In genomic region chr20:12575352-12576095, GRCh38 we compare ENCODE assay signal across 14 cellular contexts.
A peak's percentile ranks its signal among the peaks of the same experiment; 100 is the strongest.
DNase-seq lines count a peak whose midpoint lies in the region; ATAC-seq, FAIRE-seq and TF ChIP-seq lines count a peak whose summit lies in the region.
"Had no signal": no experiment of that assay in that cellular context is flagged by ENCODE, and none has a peak within 500 bp of the region (broad histone marks: within the 10 kb centered on the region; RNA-seq: fewer than 3 reads in every experiment).

No MANE protein-coding gene starts in this region.

- TF ChIP-seq EP300 in HepG2 (IDR thresholded peaks at IDR 0.05; ENCODE audit: low read depth in 2 of 2, low read length in 2 of 2) = no peak
- TF ChIP-seq EP300 in HepG2 (CRISPR knock-in tag; IDR thresholded peaks at IDR 0.05; ENCODE audit: borderline replicate concordance) = no peak

- POLR2A ChIA-PET in HepG2 (lab: Yijun Ruan, JAX) = no interaction called here

- TF ChIP-seq CTCF in coronary artery (IDR thresholded peaks at IDR 0.05) = no peak
- TF ChIP-seq CTCF in HepG2 (CRISPR knock-in tag; IDR thresholded peaks at IDR 0.05) = no peak

- H3K4me1 ChIP-seq in HepG2 (ENCODE audit: insufficient read depth, low read length) = no peaks in the 10 kb centered on the region
- H3K4me1 ChIP-seq in small intestine (ENCODE audit: control insufficient read depth in 2 of 2, insufficient read depth in 1 of 2, low read depth in 1 of 2, low read length in 1 of 2) = peaks cover 0 to 3% of the 10 kb centered on the region in 2 donors

- ATAC-seq in HepG2 (no peak), HG03097 (IDR thresholded peaks at IDR 0.05; ENCODE audit: low FRiP score, unreplicated experiment) (no peak), GM18909 (IDR thresholded peaks at IDR 0.05; ENCODE audit: poor library complexity, unreplicated experiment) (no peak)

- H3K79me2 ChIP-seq in HepG2 (ENCODE audit: insufficient read depth, low read length) = no peaks in the 10 kb centered on the region

- H3K9me3 ChIP-seq in HepG2 (ENCODE audit: low read length) (no peaks in the 10 kb centered on the region), small intestine (ENCODE audit: control insufficient read depth, low read depth) (no peaks in the 10 kb centered on the region)

- TF ChIP-seq POLR2A in HepG2 (IDR thresholded peaks at IDR 0.05; ENCODE audit: insufficient read depth in 1 of 2, low read depth in 2 of 2, low read length in 2 of 2) = no peak

- H2AFZ ChIP-seq in HepG2 (ENCODE audit: low read length) = no peak overlapping the region
- H2AFZ ChIP-seq: GM23248, neural progenitor cell had no signal

- CTCF ChIA-PET in HepG2 (lab: Yijun Ruan, JAX; ENCODE audit: low intra/inter-chr PET ratio, low total read pairs) = no interaction called here

- intact Hi-C loops in HepG2 (cut with micrococcal nuclease; ENCODE audit: unreplicated experiment) = no loop called here

- FAIRE-seq in HepG2 (lab: Jason Lieb, UNC) = no peak
- FAIRE-seq in small intestine (lab: Jason Lieb, UNC) = no peak
- FAIRE-seq: urothelium cell line had no signal

- no peak overlapping the region for H3K4me2 ChIP-seq in HepG2 (ENCODE audit: low read depth, low read length)
- H3K4me2 ChIP-seq: neural progenitor cell had no signal

- H3K36me3 ChIP-seq in HepG2 (replicated peaks in 1 of 2; ENCODE audit: control insufficient read depth in 1 of 2, insufficient read depth in 2 of 2, low read length in 2 of 2) (no peaks in the 10 kb centered on the region), small intestine (ENCODE audit: control insufficient read depth in 2 of 2, insufficient read depth in 2 of 2, low read length in 2 of 2) (no peaks in the 10 kb centered on the region)
- H3K36me3 ChIP-seq: neural progenitor cell had no signal

- no peak for TF ChIP-seq RAD21 in HepG2 (CRISPR knock-in tag; IDR thresholded peaks at IDR 0.05)

- H3K27me3 ChIP-seq in HepG2 (ENCODE audit: control insufficient read depth in 1 of 2, insufficient read depth in 2 of 2, low read length in 2 of 2) (no peaks in the 10 kb centered on the region), small intestine (ENCODE audit: control insufficient read depth in 2 of 2, insufficient read depth in 2 of 2, low read length in 2 of 2) (no peaks in the 10 kb centered on the region)
- H3K27me3 ChIP-seq: neural progenitor cell had no signal

- BruUV-seq in HepG2 (replicated peaks; lab: Mats Ljungman, UMichigan) = no TSS peak

- in situ Hi-C loops in HepG2 (cut with HindIII; ENCODE audit: extremely low pct_ligation_motif_present, low pct_unique_long_range_greater_than_20kb) = loop anchor here (25.0 kb wide), 1 partner anchor 612 kb away; no protein-coding TSS in a partner anchor

- H3K4me3 ChIP-seq in coronary artery (no peak overlapping the region), HepG2 (replicated peaks in 1 of 3; ENCODE audit: insufficient read depth in 1 of 3, low read depth in 2 of 3, low read length in 3 of 3) (no peak overlapping the region), small intestine (ENCODE audit: low read depth in 1 of 2, low read length in 2 of 2) (no peak overlapping the region)
- H3K4me3 ChIP-seq: GM23248, neural progenitor cell had no signal

- DNase-seq in M059J (ENCODE audit: low read depth) (peak; percentile 7), coronary artery (ENCODE audit: low spot score) (peak; percentile 77), HepG2 (ENCODE audit: low spot score) (no peak), small intestine (peak; percentile 5), DMS 273 treated with DMSO at 0.1 percent for 48 hours (lab: John Stamatoyannopoulos, UW) (no peak), NCI-H1092 (lab: John Stamatoyannopoulos, UW) (no peak)
- DNase-seq: activated CD4-positive, CD25-positive, alpha-beta regulatory T cell treated with anti-CD3 and anti-CD28 coated beads, Interleukin-2, amount 50 U/mL, for 72 hours; effector CD4-positive, alpha-beta T cell; GM23248; KG1 had no signal

- peak overlapping the region in 1 of 2 donors; percentile 56 for H3K27ac ChIP-seq in coronary artery
- H3K27ac ChIP-seq in HepG2 (ENCODE audit: extremely low read length, insufficient read depth, low read length) = no peak overlapping the region
- peak overlapping the region in 1 of 2 donors; percentile 52 for H3K27ac ChIP-seq in small intestine (ENCODE audit: low read depth in 1 of 2, low read length in 1 of 2)
- H3K27ac ChIP-seq: GM23248, neural progenitor cell had no signal

- H4K20me1 ChIP-seq in HepG2 (ENCODE audit: insufficient read depth, low read length) = no peaks in the 10 kb centered on the region

- no peak overlapping the region for H3K9ac ChIP-seq in HepG2 (ENCODE audit: insufficient read depth, low read depth, low read length)
- H3K9ac ChIP-seq: GM23248, neural progenitor cell had no signal

- 0% methylated on average over 4 of the region's 4 CpGs for WGBS in HepG2 (ENCODE audit: low lambda C conversion rate)
- 52 to 67% (median 62%) methylated on average over 4 of the region's 4 CpGs for WGBS in small intestine, 3 donors

TF ChIP-seq in HepG2, 621 proteins besides CTCF, POLR2A, EP300 and RAD21:
- TF ChIP-seq ATF7 (IDR thresholded peaks at IDR 0.05) (peak; percentile 81), ATF7 (CRISPR knock-in tag; IDR thresholded peaks at IDR 0.05) (no peak), CC2D1A (CRISPR knock-in tag; IDR thresholded peaks at IDR 0.05) (no peak)

Comparison
In these comparisons a context has a peak if more than half of its experiments do, and no peak if none do; other contexts are left out.
1. DNase-seq: peak in M059J (single experiment), coronary artery (single experiment) and small intestine (single experiment); none in HepG2 (single experiment), DMS 273 treated with DMSO at 0.1 percent for 48 hours (single experiment) and NCI-H1092 (single experiment).